13 cellular contexts compared by ENCODE assay signal in the genomic region with DNA sequence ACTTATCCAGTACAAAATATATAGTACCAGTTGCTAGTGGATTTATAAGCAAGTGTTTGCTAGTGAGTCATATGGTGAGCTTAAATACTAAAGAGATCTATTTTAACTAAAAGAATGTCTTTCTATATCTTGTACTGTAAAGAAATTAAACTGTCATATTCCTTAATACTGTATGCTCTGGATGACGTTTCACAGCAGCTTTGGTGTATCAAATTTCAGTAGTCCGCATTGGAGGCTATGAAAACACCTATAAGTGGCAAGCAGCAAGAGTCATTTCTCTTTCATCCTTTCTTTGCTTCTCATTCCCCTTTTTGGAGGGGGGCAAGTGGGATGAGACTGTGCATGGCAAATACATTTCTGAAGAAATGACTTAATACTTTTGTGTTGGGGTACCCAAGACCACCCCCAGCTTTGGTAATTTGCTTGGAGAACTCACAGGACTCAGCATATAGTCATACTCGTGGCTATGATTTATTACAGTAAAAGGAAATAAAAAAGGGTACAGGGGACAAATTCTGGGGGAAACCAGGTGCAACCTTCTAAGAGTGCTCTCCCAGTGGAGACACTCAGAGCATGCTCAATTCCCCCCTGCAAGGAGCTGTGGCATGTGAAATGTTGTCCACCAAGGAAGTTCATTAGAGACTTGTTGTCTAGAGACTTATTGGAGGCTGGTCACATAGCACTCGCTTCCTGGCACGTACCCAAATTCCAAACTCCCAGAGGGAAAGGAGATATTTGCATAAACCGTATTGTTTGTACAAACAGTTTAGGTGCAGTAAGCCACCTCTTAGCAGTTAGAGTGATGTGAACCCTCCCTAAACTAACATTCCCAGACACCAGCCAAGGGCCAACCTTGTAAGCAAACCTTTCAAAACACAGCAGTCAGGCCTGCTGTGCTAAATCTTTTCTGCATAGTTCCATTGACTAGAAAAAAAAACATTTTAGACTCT.
DNase-seq lines count a peak whose midpoint lies in the region; ATAC-seq, FAIRE-seq and TF ChIP-seq lines count a peak whose summit lies in the region.
"Had no signal": no experiment of that assay in that cellular context is flagged by ENCODE, and none has a peak within 500 bp of the region (broad histone marks: within the 10 kb centered on the region; RNA-seq: fewer than 3 reads in every experiment).

No MANE protein-coding gene starts in this region.

- no peaks in the 10 kb centered on the region for H3K4me1 Mint-ChIP-seq in T-helper 17 cell

- peaks cover 16% of the 10 kb centered on the region for H3K4me1 ChIP-seq in SJSA1 (replicated peaks)
- H3K4me1 ChIP-seq in left lung = no peaks in the 10 kb centered on the region
- H3K4me1 ChIP-seq: Peyer's patch had no signal

- no peak overlapping the region for H3K4me3 Mint-ChIP-seq in T-helper 17 cell

- H3K4me3 ChIP-seq in SJSA1 (no peak overlapping the region), left lung (no peak overlapping the region)
- H3K4me3 ChIP-seq: Peyer's patch had no signal

- intact Hi-C loops in left lung (cut with DNase I) = no loop called here

- peak; percentile 28 for DNase-seq in Daoy (ENCODE audit: low read depth)
- DNase-seq in NCI-H1105 (lab: John Stamatoyannopoulos, UW) = peak; percentile 5
- peak; percentile 34 to 41 for DNase-seq in SJSA1 (ENCODE audit: low read depth in 1 of 2, low spot score in 2 of 2)
- peak in 1 of 2 donors; percentile 40 for DNase-seq in left lung
- no peak for DNase-seq in GM12892 (ENCODE audit: insufficient read length)
- no peak for DNase-seq in T-helper 17 cell
- DNase-seq in activated CD4-positive, alpha-beta T cell treated with anti-CD3 and anti-CD28 coated beads, Interleukin-2, amount 50 U/mL, for 4 hours = no peak
- DNase-seq in dedifferentiated amniotic fluid mesenchymal stem cell (ENCODE audit: extremely low spot score) = no peak
- DNase-seq: activated naive CD4-positive, alpha-beta T cell treated with anti-CD3 and anti-CD28 coated beads, Interleukin-2, amount 50 U/mL, for 16 hours; DMS79; KBM-7; Peyer's patch had no signal

- H3K36me3 ChIP-seq in SJSA1 (no peaks in the 10 kb centered on the region), left lung (no peaks in the 10 kb centered on the region)
- H3K36me3 ChIP-seq: Peyer's patch had no signal

- no peak for FAIRE-seq in GM12892 (lab: Jason Lieb, UNC)

- no peak overlapping the region for H3K27ac ChIP-seq in SJSA1
- H3K27ac ChIP-seq in left lung = no peak overlapping the region
- H3K27ac ChIP-seq: Peyer's patch had no signal

- H3K27me3 Mint-ChIP-seq in T-helper 17 cell = no peaks in the 10 kb centered on the region

- no peaks in the 10 kb centered on the region for H3K36me3 Mint-ChIP-seq in T-helper 17 cell (ENCODE audit: low read depth)

- TF ChIP-seq CTCF in left lung (IDR thresholded peaks at IDR 0.05) = no peak

- H3K27me3 ChIP-seq in SJSA1 (replicated peaks) (no peaks in the 10 kb centered on the region), left lung (no peaks in the 10 kb centered on the region)
- H3K27me3 ChIP-seq: Peyer's patch had no signal

- ATAC-seq in left lung (peak; percentile 93), T-helper 17 cell (no peak)
- ATAC-seq: activated CD4-positive, CD25-positive, alpha-beta regulatory T cell treated with anti-CD3 and anti-CD28 coated beads, Interleukin-2, amount 50 U/mL, for 24 hours had no signal

- TF ChIP-seq POLR2A in GM12892 (IDR thresholded peaks at IDR 0.05; ENCODE audit: low read depth, low read length) = no peak

- H3K27ac Mint-ChIP-seq in T-helper 17 cell = no peak overlapping the region

- H3K9me3 ChIP-seq in SJSA1 (replicated peaks) (no peaks in the 10 kb centered on the region), left lung (no peaks in the 10 kb centered on the region), T-helper 17 cell (ENCODE audit: control insufficient read depth, low read length, poor library complexity, severe bottlenecking) (no peaks in the 10 kb centered on the region)
- H3K9me3 ChIP-seq: Peyer's patch had no signal

Comparison
In these comparisons a context has a peak if more than half of its experiments do, and no peak if none do; other contexts are left out.
1. DNase-seq: peak in Daoy (single experiment), NCI-H1105 (single experiment) and SJSA1 (2 of 2); none in GM12892 (single experiment), T-helper 17 cell (0 of 3), activated CD4-positive, alpha-beta T cell treated with anti-CD3 and anti-CD28 coated beads, Interleukin-2, amount 50 U/mL, for 4 hours (0 of 2) and dedifferentiated amniotic fluid mesenchymal stem cell (single experiment).